1 cellular context compared by ENCODE assay signal in the genomic region with DNA sequence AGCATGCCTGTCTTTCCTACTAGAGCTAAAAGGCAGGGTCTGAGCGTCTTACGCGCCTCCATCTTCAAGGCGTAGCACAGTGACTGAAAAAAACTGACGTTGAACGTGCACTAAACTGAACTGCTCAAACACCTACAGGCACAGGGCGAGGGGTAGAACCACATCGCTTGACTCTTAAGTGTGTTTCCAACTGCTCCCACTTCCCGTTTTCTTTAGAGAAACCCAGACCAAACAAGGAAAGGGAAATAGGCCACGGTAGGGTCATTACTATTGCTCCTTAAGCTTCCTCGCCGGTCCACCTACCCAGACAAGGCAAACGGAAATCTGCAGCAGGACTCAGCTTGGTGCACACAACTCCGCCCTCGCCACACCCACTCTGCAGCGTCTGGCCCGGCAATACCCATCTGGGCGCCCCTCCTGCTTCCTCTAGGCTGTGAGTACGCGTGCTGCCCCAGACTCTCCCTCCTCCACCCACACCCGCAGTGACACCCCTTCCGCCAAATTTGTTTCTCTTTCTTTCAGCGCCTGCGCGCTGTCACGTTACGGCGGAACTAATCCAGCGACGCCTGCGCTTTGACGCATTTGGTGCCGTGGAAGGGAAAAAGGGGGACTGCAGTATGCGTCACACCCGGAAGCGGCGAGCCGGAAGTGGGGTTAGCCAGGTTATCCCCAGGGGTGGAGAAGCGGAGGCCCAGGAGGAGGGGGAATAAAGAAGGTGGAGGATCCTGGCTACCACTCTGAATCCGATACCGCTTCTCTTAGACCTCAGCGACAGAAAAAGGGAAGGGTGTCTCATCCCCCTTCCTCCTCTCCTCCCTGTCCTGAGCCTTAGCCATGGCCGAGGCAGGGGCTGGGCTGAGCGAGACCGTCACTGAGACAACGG.
A peak's percentile ranks its signal among the peaks of the same experiment; 100 is the strongest.
TF ChIP-seq lines count a peak whose summit lies in the region.

A gene with protein sequence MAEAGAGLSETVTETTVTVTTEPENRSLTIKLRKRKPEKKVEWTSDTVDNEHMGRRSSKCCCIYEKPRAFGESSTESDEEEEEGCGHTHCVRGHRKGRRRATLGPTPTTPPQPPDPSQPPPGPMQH (plus strand): TSS at position 622 of the 883 bp plus-strand sequence. CDS start 213 bp downstream, at position 835.

TF ChIP-seq in GM23338, 12 proteins besides CTCF, POLR2A, EP300 and RAD21:
- TF ChIP-seq ZNF114 (CRISPR knock-in tag; IDR thresholded peaks at IDR 0.05) (no peak), EZH2phosphoT487 (IDR thresholded peaks at IDR 0.05; ENCODE audit: unreplicated experiment) (no peak), CREB1 (CRISPR knock-in tag; IDR thresholded peaks at IDR 0.05; ENCODE audit: low read depth) (peak; percentile 90), NANOG (IDR thresholded peaks at IDR 0.05; ENCODE audit: borderline replicate concordance) (no peak), EZH2 (IDR thresholded peaks at IDR 0.05; ENCODE audit: low read depth, unreplicated experiment) (no peak), POLR2AphosphoS5 (IDR thresholded peaks at IDR 0.05; ENCODE audit: low read depth) (peak; percentile 88), JUNB (IDR thresholded peaks at IDR 0.05; ENCODE audit: unreplicated experiment) (no peak), STAT1 (IDR thresholded peaks at IDR 0.05; ENCODE audit: unreplicated experiment) (no peak), ZNF331 (CRISPR knock-in tag; IDR thresholded peaks at IDR 0.05; ENCODE audit: low read depth) (no peak)
- TF ChIP-seq, protein P1, sequence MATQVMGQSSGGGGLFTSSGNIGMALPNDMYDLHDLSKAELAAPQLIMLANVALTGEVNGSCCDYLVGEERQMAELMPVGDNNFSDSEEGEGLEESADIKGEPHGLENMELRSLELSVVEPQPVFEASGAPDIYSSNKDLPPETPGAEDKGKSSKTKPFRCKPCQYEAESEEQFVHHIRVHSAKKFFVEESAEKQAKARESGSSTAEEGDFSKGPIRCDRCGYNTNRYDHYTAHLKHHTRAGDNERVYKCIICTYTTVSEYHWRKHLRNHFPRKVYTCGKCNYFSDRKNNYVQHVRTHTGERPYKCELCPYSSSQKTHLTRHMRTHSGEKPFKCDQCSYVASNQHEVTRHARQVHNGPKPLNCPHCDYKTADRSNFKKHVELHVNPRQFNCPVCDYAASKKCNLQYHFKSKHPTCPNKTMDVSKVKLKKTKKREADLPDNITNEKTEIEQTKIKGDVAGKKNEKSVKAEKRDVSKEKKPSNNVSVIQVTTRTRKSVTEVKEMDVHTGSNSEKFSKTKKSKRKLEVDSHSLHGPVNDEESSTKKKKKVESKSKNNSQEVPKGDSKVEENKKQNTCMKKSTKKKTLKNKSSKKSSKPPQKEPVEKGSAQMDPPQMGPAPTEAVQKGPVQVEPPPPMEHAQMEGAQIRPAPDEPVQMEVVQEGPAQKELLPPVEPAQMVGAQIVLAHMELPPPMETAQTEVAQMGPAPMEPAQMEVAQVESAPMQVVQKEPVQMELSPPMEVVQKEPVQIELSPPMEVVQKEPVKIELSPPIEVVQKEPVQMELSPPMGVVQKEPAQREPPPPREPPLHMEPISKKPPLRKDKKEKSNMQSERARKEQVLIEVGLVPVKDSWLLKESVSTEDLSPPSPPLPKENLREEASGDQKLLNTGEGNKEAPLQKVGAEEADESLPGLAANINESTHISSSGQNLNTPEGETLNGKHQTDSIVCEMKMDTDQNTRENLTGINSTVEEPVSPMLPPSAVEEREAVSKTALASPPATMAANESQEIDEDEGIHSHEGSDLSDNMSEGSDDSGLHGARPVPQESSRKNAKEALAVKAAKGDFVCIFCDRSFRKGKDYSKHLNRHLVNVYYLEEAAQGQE (IDR thresholded peaks at IDR 0.05; ENCODE audit: unreplicated experiment) = no peak
- TF ChIP-seq, protein P2, sequence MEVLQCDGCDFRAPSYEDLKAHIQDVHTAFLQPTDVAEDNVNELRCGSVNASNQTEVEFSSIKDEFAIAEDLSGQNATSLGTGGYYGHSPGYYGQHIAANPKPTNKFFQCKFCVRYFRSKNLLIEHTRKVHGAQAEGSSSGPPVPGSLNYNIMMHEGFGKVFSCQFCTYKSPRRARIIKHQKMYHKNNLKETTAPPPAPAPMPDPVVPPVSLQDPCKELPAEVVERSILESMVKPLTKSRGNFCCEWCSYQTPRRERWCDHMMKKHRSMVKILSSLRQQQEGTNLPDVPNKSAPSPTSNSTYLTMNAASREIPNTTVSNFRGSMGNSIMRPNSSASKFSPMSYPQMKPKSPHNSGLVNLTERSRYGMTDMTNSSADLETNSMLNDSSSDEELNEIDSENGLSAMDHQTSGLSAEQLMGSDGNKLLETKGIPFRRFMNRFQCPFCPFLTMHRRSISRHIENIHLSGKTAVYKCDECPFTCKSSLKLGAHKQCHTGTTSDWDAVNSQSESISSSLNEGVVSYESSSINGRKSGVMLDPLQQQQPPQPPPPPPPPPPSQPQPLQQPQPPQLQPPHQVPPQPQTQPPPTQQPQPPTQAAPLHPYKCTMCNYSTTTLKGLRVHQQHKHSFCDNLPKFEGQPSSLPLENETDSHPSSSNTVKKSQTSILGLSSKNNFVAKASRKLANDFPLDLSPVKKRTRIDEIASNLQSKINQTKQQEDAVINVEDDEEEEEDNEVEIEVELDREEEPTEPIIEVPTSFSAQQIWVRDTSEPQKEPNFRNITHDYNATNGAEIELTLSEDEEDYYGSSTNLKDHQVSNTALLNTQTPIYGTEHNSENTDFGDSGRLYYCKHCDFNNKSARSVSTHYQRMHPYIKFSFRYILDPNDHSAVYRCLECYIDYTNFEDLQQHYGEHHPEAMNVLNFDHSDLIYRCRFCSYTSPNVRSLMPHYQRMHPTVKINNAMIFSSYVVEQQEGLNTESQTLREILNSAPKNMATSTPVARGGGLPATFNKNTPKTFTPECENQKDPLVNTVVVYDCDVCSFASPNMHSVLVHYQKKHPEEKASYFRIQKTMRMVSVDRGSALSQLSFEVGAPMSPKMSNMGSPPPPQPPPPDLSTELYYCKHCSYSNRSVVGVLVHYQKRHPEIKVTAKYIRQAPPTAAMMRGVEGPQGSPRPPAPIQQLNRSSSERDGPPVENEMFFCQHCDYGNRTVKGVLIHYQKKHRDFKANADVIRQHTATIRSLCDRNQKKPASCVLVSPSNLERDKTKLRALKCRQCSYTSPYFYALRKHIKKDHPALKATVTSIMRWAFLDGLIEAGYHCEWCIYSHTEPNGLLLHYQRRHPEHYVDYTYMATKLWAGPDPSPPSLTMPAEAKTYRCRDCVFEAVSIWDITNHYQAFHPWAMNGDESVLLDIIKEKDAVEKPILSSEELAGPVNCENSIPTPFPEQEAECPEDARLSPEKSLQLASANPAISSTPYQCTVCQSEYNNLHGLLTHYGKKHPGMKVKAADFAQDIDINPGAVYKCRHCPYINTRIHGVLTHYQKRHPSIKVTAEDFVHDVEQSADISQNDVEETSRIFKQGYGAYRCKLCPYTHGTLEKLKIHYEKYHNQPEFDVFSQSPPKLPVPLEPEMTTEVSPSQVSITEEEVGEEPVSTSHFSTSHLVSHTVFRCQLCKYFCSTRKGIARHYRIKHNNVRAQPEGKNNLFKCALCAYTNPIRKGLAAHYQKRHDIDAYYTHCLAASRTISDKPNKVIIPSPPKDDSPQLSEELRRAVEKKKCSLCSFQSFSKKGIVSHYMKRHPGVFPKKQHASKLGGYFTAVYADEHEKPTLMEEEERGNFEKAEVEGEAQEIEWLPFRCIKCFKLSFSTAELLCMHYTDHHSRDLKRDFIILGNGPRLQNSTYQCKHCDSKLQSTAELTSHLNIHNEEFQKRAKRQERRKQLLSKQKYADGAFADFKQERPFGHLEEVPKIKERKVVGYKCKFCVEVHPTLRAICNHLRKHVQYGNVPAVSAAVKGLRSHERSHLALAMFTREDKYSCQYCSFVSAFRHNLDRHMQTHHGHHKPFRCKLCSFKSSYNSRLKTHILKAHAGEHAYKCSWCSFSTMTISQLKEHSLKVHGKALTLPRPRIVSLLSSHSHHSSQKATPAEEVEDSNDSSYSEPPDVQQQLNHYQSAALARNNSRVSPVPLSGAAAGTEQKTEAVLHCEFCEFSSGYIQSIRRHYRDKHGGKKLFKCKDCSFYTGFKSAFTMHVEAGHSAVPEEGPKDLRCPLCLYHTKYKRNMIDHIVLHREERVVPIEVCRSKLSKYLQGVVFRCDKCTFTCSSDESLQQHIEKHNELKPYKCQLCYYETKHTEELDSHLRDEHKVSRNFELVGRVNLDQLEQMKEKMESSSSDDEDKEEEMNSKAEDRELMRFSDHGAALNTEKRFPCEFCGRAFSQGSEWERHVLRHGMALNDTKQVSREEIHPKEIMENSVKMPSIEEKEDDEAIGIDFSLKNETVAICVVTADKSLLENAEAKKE (CRISPR knock-in tag; IDR thresholded peaks at IDR 0.05) = no peak
- TF ChIP-seq, protein P3, sequence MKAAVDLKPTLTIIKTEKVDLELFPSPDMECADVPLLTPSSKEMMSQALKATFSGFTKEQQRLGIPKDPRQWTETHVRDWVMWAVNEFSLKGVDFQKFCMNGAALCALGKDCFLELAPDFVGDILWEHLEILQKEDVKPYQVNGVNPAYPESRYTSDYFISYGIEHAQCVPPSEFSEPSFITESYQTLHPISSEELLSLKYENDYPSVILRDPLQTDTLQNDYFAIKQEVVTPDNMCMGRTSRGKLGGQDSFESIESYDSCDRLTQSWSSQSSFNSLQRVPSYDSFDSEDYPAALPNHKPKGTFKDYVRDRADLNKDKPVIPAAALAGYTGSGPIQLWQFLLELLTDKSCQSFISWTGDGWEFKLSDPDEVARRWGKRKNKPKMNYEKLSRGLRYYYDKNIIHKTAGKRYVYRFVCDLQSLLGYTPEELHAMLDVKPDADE (IDR thresholded peaks at IDR 0.05) = peak; percentile 89
TF ChIP-seq in GM23338: peak in this region for 3.
